Comparison of ENCODE assay signal across 14 cellular contexts in genomic region chr19:13633522-13633922, GRCh38.
"Had no signal": no experiment of that assay in that cellular context is flagged by ENCODE, and none has a peak within 500 bp of the region (broad histone marks: within the 10 kb centered on the region; RNA-seq: fewer than 3 reads in every experiment).

No MANE protein-coding gene starts in this region.

- DNase-seq: activated CD4-positive, alpha-beta T cell treated with anti-CD3 and anti-CD28 coated beads, Interleukin-2, amount 50 U/mL, for 1 hour; activated CD4-positive, CD25-positive, alpha-beta regulatory T cell; activated T-cell treated with anti-CD3 and anti-CD28 coated beads, Interleukin-2, amount 50 U/mL, for 1 hour; amniotic stem cell; left cardiac atrium; tibial artery had no signal

- ATAC-seq: esophagus mucosa; left cardiac atrium; stimulated activated effector memory CD8-positive, alpha-beta T cell treated with anti-CD3 and anti-CD28 coated beads, Interleukin-12 subunit alpha, Interleukin-12 subunit beta, amount 100 ng/mL, for 72 hours had no signal

- H3K4me1 ChIP-seq: tibial artery had no signal

- H3K4me1 Mint-ChIP-seq: activated naive CD4-positive, alpha-beta T cell treated with anti-CD3 and anti-CD28 coated beads, Interleukin-2, amount 50 U/mL, for 24 hours; stimulated activated effector memory CD8-positive, alpha-beta T cell treated with anti-CD3 and anti-CD28 coated beads, Interleukin-12 subunit alpha, Interleukin-12 subunit beta, amount 100 ng/mL, for 72 hours had no signal

- H3K27me3 ChIP-seq: brain microvascular endothelial cell had no signal

- H3K4me3 Mint-ChIP-seq: activated naive CD4-positive, alpha-beta T cell treated with anti-CD3 and anti-CD28 coated beads, Interleukin-2, amount 50 U/mL, for 24 hours; dendritic cell treated with granulocyte-macrophage colony-stimulating factor and Interleukin-4, amounts not matched to agents 40 ng/mL and 50 ng/mL, for 4 days; neural crest cell; stimulated activated effector memory CD8-positive, alpha-beta T cell treated with anti-CD3 and anti-CD28 coated beads, Interleukin-12 subunit alpha, Interleukin-12 subunit beta, amount 100 ng/mL, for 72 hours had no signal

- H3K27ac Mint-ChIP-seq: activated naive CD4-positive, alpha-beta T cell treated with anti-CD3 and anti-CD28 coated beads, Interleukin-2, amount 50 U/mL, for 24 hours; dendritic cell treated with granulocyte-macrophage colony-stimulating factor and Interleukin-4, amounts not matched to agents 40 ng/mL and 50 ng/mL, for 4 days; stimulated activated effector memory CD8-positive, alpha-beta T cell treated with anti-CD3 and anti-CD28 coated beads, Interleukin-12 subunit alpha, Interleukin-12 subunit beta, amount 100 ng/mL, for 72 hours had no signal

- H3K4me2 ChIP-seq: smooth muscle cell had no signal

- H3K36me3 Mint-ChIP-seq: activated naive CD4-positive, alpha-beta T cell treated with anti-CD3 and anti-CD28 coated beads, Interleukin-2, amount 50 U/mL, for 24 hours; stimulated activated effector memory CD8-positive, alpha-beta T cell treated with anti-CD3 and anti-CD28 coated beads, Interleukin-12 subunit alpha, Interleukin-12 subunit beta, amount 100 ng/mL, for 72 hours had no signal

- H3K27ac ChIP-seq: brain microvascular endothelial cell, tibial artery had no signal

- H3K9me3 Mint-ChIP-seq: activated naive CD4-positive, alpha-beta T cell treated with anti-CD3 and anti-CD28 coated beads, Interleukin-2, amount 50 U/mL, for 24 hours; stimulated activated effector memory CD8-positive, alpha-beta T cell treated with anti-CD3 and anti-CD28 coated beads, Interleukin-12 subunit alpha, Interleukin-12 subunit beta, amount 100 ng/mL, for 72 hours had no signal

- H3K36me3 ChIP-seq: brain microvascular endothelial cell, tibial artery had no signal

- H3K4me3 ChIP-seq: lung, smooth muscle cell, tibial artery had no signal
